8 cellular contexts compared by ENCODE assay signal in genomic region chr1:98662354-98662665, GRCh38. TPM values are rescaled to one million over a fixed set of nuclear protein-coding genes. Genes with fewer than 3 reads are reported as not detected.
DNase-seq lines count a peak whose midpoint lies in the region; ATAC-seq, FAIRE-seq and TF ChIP-seq lines count a peak whose summit lies in the region.

No MANE protein-coding gene starts in this region.

- no peaks in the 10 kb centered on the region for H3K27me3 ChIP-seq in endocrine pancreas (ENCODE audit: control insufficient read depth, insufficient read depth, low read length)
- peaks cover 40% of the 10 kb centered on the region for H3K27me3 ChIP-seq in mononuclear cell (ENCODE audit: insufficient read depth, low read length)
- H3K27me3 ChIP-seq in aorta (ENCODE audit: control insufficient read depth in 1 of 2, insufficient read depth in 2 of 2, low read length in 1 of 2): no peaks in the 10 kb centered on the region

- peak; percentile 1 for DNase-seq in CD1c-positive myeloid dendritic cell (ENCODE audit: extremely low spot score)
- peak; percentile 55 for DNase-seq in NCI-H2227 (lab: John Stamatoyannopoulos, UW; ENCODE audit: unreplicated experiment)
- DNase-seq in aorta: no peak
- no peak for DNase-seq in D721Med (ENCODE audit: insufficient read length, low spot score)
- no peak for DNase-seq in effector CD4-positive, alpha-beta T cell

- peak overlapping the region; percentile 14 to 85 for H3K27ac ChIP-seq in aorta (ENCODE audit: low read depth in 1 of 2, low read length in 2 of 2)

- H3K4me1 ChIP-seq in endocrine pancreas (ENCODE audit: control insufficient read depth, insufficient read depth, low read length) (no peaks in the 10 kb centered on the region), mononuclear cell (ENCODE audit: insufficient read depth, low read length) (peaks cover 7% of the 10 kb centered on the region), aorta (ENCODE audit: control insufficient read depth in 1 of 2, insufficient read depth in 2 of 2, low read length in 2 of 2) (peaks cover 0 to 2% of the 10 kb centered on the region in 2 donors)

- intact Hi-C loops in aorta (cut with DNase I): no loop called here

- H3K9me3 ChIP-seq in endocrine pancreas (ENCODE audit: control insufficient read depth, low read length) (no peaks in the 10 kb centered on the region), mononuclear cell (ENCODE audit: low read depth, low read length) (no peaks in the 10 kb centered on the region), aorta (ENCODE audit: control insufficient read depth, low read length) (no peaks in the 10 kb centered on the region)

- H3K4me3 ChIP-seq in endocrine pancreas (ENCODE audit: control insufficient read depth, insufficient read depth, low read length) (peak overlapping the region; percentile 95), mononuclear cell (ENCODE audit: low read length) (peak overlapping the region; percentile 35), aorta (ENCODE audit: low read length in 2 of 2) (peak overlapping the region; percentile 49 to 98)

- TF ChIP-seq CTCF in D721Med (IDR thresholded peaks at IDR 0.05; ENCODE audit: insufficient read depth, missing control alignments): no peak

- WGBS in aorta, 2 donors: 0 to 1% methylated on average over 6 of the region's 6 CpGs

- peak overlapping the region; percentile 88 for H3K9ac ChIP-seq in endocrine pancreas (ENCODE audit: control insufficient read depth, insufficient read depth, low read length)

- H3K36me3 ChIP-seq in endocrine pancreas (ENCODE audit: control insufficient read depth, insufficient read depth, low read length) (no peaks in the 10 kb centered on the region), aorta (ENCODE audit: control insufficient read depth in 1 of 2, insufficient read depth in 2 of 2, low read length in 1 of 2) (no peaks in the 10 kb centered on the region)

- FAIRE-seq in D721Med (lab: Jason Lieb, UNC): no peak

- peak; percentile 27 for ATAC-seq in aorta (ENCODE audit: low FRiP score)
- no peak for ATAC-seq in esophagus mucosa

RNA-seq across cellular contexts. Expression of gene SNX7, which starts 0.8 kb away (rescaled TPM):
- 0.42 TPM for total RNA-seq in mononuclear cell
- total RNA-seq in aorta: 10 to 100 TPM; 29.3 to 39.3 TPM
- 10 to 100 TPM; 31.4 to 61.7 TPM for polyA plus RNA-seq in aorta
- 25.4 TPM for total RNA-seq in esophagus mucosa

Comparison
In these comparisons a context has a peak if more than half of its experiments do, and no peak if none do; other contexts are left out.
1. DNase-seq: peak in CD1c-positive myeloid dendritic cell (single experiment) and NCI-H2227 (single experiment); none in aorta (0 of 2), D721Med (single experiment) and effector CD4-positive, alpha-beta T cell (single experiment).
2. H3K4me3 ChIP-seq: peak in every context shown above with its lines; median percentile 95 in endocrine pancreas; 74 in aorta; 35 in mononuclear cell.
3. RNA of gene SNX7, which starts 0.8 kb away (total RNA-seq): 29.3 to 39.3 TPM in aorta and 25.4 TPM in esophagus mucosa (single experiment); 0.42 TPM in mononuclear cell (single experiment); every median in the first group is over 10 times any median in the second.